ENCODE assay signal across 1 cellular context in the genomic region with DNA sequence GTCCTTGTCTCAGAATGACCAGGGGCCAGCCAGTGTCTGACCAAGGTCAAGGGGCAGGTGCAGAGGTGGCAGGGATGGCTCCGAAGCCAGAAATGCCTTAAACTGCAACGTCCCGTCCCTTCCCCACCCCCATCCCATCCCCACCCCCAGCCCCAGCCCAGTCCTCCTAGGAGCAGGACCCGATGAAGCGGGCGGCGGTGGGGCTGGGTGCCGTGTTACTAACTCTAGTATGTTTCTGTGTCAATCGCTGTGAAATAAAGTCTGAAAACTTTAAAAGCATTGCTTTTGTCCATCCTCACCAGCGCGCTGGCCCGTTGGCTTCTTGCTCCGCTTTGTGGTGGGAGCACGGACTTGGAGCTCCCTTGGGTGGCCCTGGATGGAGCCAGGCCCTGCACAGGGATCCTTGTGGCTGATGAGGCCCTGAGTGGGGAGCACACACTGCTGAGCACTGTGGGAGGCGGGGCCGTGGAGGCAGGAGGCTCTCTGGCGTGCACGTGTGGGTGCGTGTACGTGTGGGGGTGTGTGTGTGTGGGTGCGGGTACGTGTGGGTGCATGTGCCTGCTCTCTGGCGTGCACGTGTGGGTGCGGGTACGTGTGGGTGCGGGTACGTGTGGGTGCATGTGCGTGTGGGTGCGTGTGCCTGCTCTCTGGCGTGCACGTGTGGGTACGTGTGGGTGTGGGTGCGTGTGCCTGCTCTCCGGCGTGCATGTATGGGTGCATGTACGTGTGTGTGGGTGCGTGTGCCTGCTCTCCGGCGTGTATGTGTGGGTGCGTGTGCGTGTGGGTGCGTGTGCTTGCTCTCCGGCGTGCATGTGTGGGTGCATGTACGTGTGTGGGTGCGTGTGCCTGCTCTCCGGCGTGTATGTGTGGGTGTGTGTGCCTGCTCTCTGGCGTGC.
TF ChIP-seq lines count a peak whose summit lies in the region.

No MANE protein-coding gene starts in this region.

TF ChIP-seq in HepG2, 621 proteins besides CTCF, POLR2A, EP300 and RAD21:
- 0 out of 2 replicates have a peak, but pooled peaks have one; percentile 58 for TF ChIP-seq HNRNPL (IDR thresholded peaks at IDR 0.05; ENCODE audit: low read depth, low read length)
- peak; percentile 26 for TF ChIP-seq HNRNPLL (IDR thresholded peaks at IDR 0.05; ENCODE audit: low read depth, low read length, poor library complexity, severe bottlenecking)
- peak; percentile 58; the same call in 1 of the 2 replicates for TF ChIP-seq RBFOX2 (IDR thresholded peaks at IDR 0.05; ENCODE audit: low read depth, low read length)
- no peak for TF ChIP-seq KDM6A (CRISPR knock-in tag; IDR thresholded peaks at IDR 0.05; ENCODE audit: low read depth)
- no peak for TF ChIP-seq ZMAT3 (CRISPR knock-in tag; conservative IDR thresholded peaks at IDR 0.05)
- peak; percentile 75 for TF ChIP-seq ZNF263 (CRISPR knock-in tag; IDR thresholded peaks at IDR 0.05)
- peak; percentile 95 for TF ChIP-seq AGO2 (optimal IDR thresholded peaks at IDR 0.05; ENCODE audit: low read depth, low read length)
- no peak for TF ChIP-seq GABPA (IDR thresholded peaks at IDR 0.05; ENCODE audit: low read depth, low read length)
- no peak for TF ChIP-seq GABPA (CRISPR knock-in tag; IDR thresholded peaks at IDR 0.05; ENCODE audit: low read depth)
- TF ChIP-seq, protein P1, sequence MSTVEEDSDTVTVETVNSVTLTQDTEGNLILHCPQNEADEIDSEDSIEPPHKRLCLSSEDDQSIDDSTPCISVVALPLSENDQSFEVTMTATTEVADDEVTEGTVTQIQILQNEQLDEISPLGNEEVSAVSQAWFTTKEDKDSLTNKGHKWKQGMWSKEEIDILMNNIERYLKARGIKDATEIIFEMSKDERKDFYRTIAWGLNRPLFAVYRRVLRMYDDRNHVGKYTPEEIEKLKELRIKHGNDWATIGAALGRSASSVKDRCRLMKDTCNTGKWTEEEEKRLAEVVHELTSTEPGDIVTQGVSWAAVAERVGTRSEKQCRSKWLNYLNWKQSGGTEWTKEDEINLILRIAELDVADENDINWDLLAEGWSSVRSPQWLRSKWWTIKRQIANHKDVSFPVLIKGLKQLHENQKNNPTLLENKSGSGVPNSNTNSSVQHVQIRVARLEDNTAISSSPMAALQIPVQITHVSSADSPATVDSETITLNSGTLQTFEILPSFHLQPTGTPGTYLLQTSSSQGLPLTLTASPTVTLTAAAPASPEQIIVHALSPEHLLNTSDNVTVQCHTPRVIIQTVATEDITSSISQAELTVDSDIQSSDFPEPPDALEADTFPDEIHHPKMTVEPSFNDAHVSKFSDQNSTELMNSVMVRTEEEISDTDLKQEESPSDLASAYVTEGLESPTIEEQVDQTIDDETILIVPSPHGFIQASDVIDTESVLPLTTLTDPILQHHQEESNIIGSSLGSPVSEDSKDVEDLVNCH (CRISPR knock-in tag; IDR thresholded peaks at IDR 0.05) = no peak
- 0 out of 2 replicates have a peak, but pooled peaks have one; percentile 73 for TF ChIP-seq TARDBP (CRISPR knock-in tag; IDR thresholded peaks at IDR 0.05)
